Comparison of ENCODE assay signal across 19 cellular contexts in genomic region chr10:24007359-24007758, GRCh38.
"Had no signal": no experiment of that assay in that cellular context is flagged by ENCODE, and none has a peak within 500 bp of the region (broad histone marks: within the 10 kb centered on the region; RNA-seq: fewer than 3 reads in every experiment).

No MANE protein-coding gene starts in this region.

- ATAC-seq: esophagus mucosa; gastroesophageal sphincter; naive thymus-derived CD4-positive, alpha-beta T cell; pancreas; stimulated activated naive CD8-positive, alpha-beta T cell treated with anti-CD3 and anti-CD28 coated beads, Interleukin-15, Interleukin-2, amounts not matched to agents 100 U/mL and 50 U/mL, for 24 hours had no signal

- DNase-seq: effector memory CD4-positive, alpha-beta T cell; glutamatergic neuron; immature natural killer cell; left cardiac atrium; mesendoderm; naive thymus-derived CD4-positive, alpha-beta T cell; pancreas; sigmoid colon; small intestine; stimulated activated CD4-positive, alpha-beta T cell treated with anti-CD3 and anti-CD28 coated beads, Interleukin-12 subunit alpha, Interleukin-12 subunit beta, amount 100 ng/mL, for 4 hours; stimulated activated CD4-positive, alpha-beta T cell treated with anti-CD3 and anti-CD28 coated beads, Interleukin-2, amount 100 ng/mL, for 48 hours; stimulated activated naive CD8-positive, alpha-beta T cell treated with anti-CD3 and anti-CD28 coated beads, Interleukin-15, Interleukin-2, amounts not matched to agents 100 U/mL and 50 U/mL, for 24 hours; thyroid gland had no signal

- H3K4me1 ChIP-seq: pancreas had no signal

- H3K9me3 ChIP-seq: gastroesophageal sphincter, pancreas, sigmoid colon, suprapubic skin, thyroid gland had no signal

- H3K27ac ChIP-seq: gastroesophageal sphincter, pancreas, sigmoid colon, suprapubic skin, thyroid gland had no signal

- H3K27me3 ChIP-seq: gastroesophageal sphincter, pancreas, sigmoid colon, suprapubic skin, thyroid gland had no signal

- H3K36me3 ChIP-seq: gastroesophageal sphincter, pancreas, sigmoid colon, suprapubic skin, thyroid gland had no signal

- H3K4me1 Mint-ChIP-seq: immature natural killer cell; naive thymus-derived CD4-positive, alpha-beta T cell had no signal

- H3K36me3 Mint-ChIP-seq: immature natural killer cell; naive thymus-derived CD4-positive, alpha-beta T cell; type B pancreatic cell had no signal

- H3K4me3 ChIP-seq: gastroesophageal sphincter, pancreas, sigmoid colon, suprapubic skin, thyroid gland had no signal

- H3K27me3 Mint-ChIP-seq: progenitor cell of endocrine pancreas, type B pancreatic cell had no signal

- H3K9me3 Mint-ChIP-seq: type B pancreatic cell had no signal

- H3K4me3 Mint-ChIP-seq: immature natural killer cell; naive thymus-derived CD4-positive, alpha-beta T cell; neural crest cell had no signal

- H3K27ac Mint-ChIP-seq: immature natural killer cell; naive thymus-derived CD4-positive, alpha-beta T cell; progenitor cell of endocrine pancreas had no signal
